ENCODE assay signal across 13 cellular contexts in the genomic region with DNA sequence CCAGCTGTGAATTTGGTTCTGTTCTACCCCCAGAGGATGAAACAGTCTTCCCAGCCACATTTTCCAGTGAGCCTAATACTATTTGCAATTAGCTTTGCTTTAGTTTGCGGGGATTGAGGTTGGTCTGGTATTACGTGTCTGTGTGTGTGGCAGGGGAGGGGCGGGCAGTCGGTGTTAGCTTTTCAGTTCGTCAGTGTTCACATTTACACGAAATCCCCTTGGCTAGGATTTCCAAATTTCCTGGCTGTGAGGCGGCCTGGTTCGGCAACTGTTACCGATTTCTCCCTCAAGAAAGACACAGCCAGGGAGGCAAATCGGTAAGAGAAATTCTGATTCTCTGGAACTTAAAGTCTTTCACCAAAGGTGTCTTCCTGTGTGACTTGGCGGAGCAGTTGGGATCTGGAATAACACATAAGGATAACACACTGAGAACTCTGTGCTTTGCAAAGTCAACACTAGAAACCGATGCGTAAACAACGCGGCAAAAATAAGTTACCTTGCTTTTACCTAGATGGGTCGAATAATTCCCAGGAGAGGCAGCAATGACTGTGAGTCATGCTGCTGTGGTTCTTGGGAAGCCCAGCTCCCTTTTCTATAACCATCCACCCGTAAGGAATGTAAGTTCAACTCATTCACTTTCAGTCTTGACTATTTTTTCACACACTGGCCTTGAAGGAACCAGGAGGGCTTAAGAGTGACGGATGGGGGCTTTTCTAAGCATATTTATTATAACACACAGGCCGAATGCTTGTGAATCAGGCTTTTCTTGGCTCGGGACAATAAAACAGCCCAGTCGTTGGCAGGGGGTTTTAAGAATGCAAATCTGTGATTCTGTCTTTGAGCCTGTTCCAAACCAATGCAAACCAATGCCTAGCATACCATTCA. TPM values are rescaled to one million over a fixed set of nuclear protein-coding genes. Genes with fewer than 3 reads are reported as not detected.
DNase-seq lines count a peak whose midpoint lies in the region; ATAC-seq and TF ChIP-seq lines count a peak whose summit lies in the region.
"Had no signal": no experiment of that assay in that cellular context is flagged by ENCODE, and none has a peak within 500 bp of the region (broad histone marks: within the 10 kb centered on the region; RNA-seq: fewer than 3 reads in every experiment).

No MANE protein-coding gene starts in this region.

- H3K27me3 ChIP-seq in right lobe of liver = no peaks in the 10 kb centered on the region

- no peaks in the 10 kb centered on the region for H3K9me3 ChIP-seq in right lobe of liver

- 64% methylated on average over 14 of the region's 21 CpGs for WGBS in right lobe of liver (ENCODE audit: insufficient coverage, low coverage, low lambda C conversion rate, missing lambda C conversion rate)

- no peaks in the 10 kb centered on the region for H3K4me1 ChIP-seq in right lobe of liver

- H3K36me3 Mint-ChIP-seq in endothelial cell (ENCODE audit: low read depth, unreplicated experiment) (peaks cover 49% of the 10 kb centered on the region), mesothelial cell of epicardium (peaks cover 17% of the 10 kb centered on the region)
- H3K36me3 Mint-ChIP-seq in activated naive CD4-positive, alpha-beta T cell treated with anti-CD3 and anti-CD28 coated beads, Interleukin-2, amount 50 U/mL, for 72 hours = no peaks in the 10 kb centered on the region
- H3K36me3 Mint-ChIP-seq: stimulated activated naive B cell treated with anti-CD40 and anti-IgM and Interleukin-4, amounts not matched to agents 10 μg/mL and 1 μg/mL and 100 μg/mL, for 72 hours had no signal

- H3K36me3 ChIP-seq in right lobe of liver = no peaks in the 10 kb centered on the region

- TF ChIP-seq POLR2A in right lobe of liver (IDR thresholded peaks at IDR 0.05) = no peak

- H3K4me1 Mint-ChIP-seq in endothelial cell (ENCODE audit: unreplicated experiment) (peaks cover 28% of the 10 kb centered on the region), mesothelial cell of epicardium (peaks cover 26% of the 10 kb centered on the region)
- H3K4me1 Mint-ChIP-seq: stimulated activated naive B cell treated with anti-CD40 and anti-IgM and Interleukin-4, amounts not matched to agents 10 μg/mL and 1 μg/mL and 100 μg/mL, for 72 hours had no signal

- ATAC-seq in activated naive CD4-positive, alpha-beta T cell treated with anti-CD3 and anti-CD28 coated beads, Interleukin-2, amount 50 U/mL, for 72 hours = no peak
- no peak for ATAC-seq in Right ventricle myocardium inferior
- no peak for ATAC-seq in right lobe of liver

- H3K9me3 Mint-ChIP-seq in endothelial cell (ENCODE audit: unreplicated experiment) = no peaks in the 10 kb centered on the region
- H3K9me3 Mint-ChIP-seq in mesothelial cell of epicardium = no peaks in the 10 kb centered on the region
- H3K9me3 Mint-ChIP-seq in activated naive CD4-positive, alpha-beta T cell treated with anti-CD3 and anti-CD28 coated beads, Interleukin-2, amount 50 U/mL, for 72 hours = no peaks in the 10 kb centered on the region
- H3K9me3 Mint-ChIP-seq: activated T-helper 1 cell treated with anti-CD3 and anti-CD28 coated beads, Interleukin-12 subunit alpha, Interleukin-12 subunit beta, Interleukin-2, Interleukin-4 antibody, amounts not matched to agents 30 ng/mL and 10 ng/mL and 1 ng/mL, durations not matched to agents 14 hours and 24 hours and 36 hours; stimulated activated naive B cell treated with anti-CD40 and anti-IgM and Interleukin-4, amounts not matched to agents 10 μg/mL and 1 μg/mL and 100 μg/mL, for 72 hours; T-helper 1 cell treated with Interleukin-12 subunit alpha and Interleukin-12 subunit beta and Interleukin-4 antibody, amounts not matched to agents 30 μg/mL and 1 μg/mL, for 36 hours had no signal

- intact Hi-C loops in Right ventricle myocardium inferior (cut with DNase I) = loop anchor here (2.0 kb wide), 1 partner anchor 18 kb away; no protein-coding TSS in a partner anchor
- intact Hi-C loops in right lobe of liver (cut with DNase I) = no loop called here

- no peak overlapping the region for H3K4me3 ChIP-seq in right lobe of liver
- H3K4me3 ChIP-seq: lung had no signal

- H3K4me3 Mint-ChIP-seq in endothelial cell (ENCODE audit: unreplicated experiment) = no peak overlapping the region
- no peak overlapping the region for H3K4me3 Mint-ChIP-seq in mesothelial cell of epicardium
- H3K4me3 Mint-ChIP-seq: activated T-helper 1 cell treated with anti-CD3 and anti-CD28 coated beads, Interleukin-12 subunit alpha, Interleukin-12 subunit beta, Interleukin-2, Interleukin-4 antibody, amounts not matched to agents 30 ng/mL and 10 ng/mL and 1 ng/mL, durations not matched to agents 14 hours and 24 hours and 36 hours; stimulated activated naive B cell treated with anti-CD40 and anti-IgM and Interleukin-4, amounts not matched to agents 10 μg/mL and 1 μg/mL and 100 μg/mL, for 72 hours; T-helper 1 cell treated with Interleukin-12 subunit alpha and Interleukin-12 subunit beta and Interleukin-4 antibody, amounts not matched to agents 30 μg/mL and 1 μg/mL, for 36 hours had no signal

- DNase-seq in AG08395 (ENCODE audit: low spot score) (peak; percentile 24), NCI-H526 treated with DMSO at 0.1 percent for 48 hours (lab: John Stamatoyannopoulos, UW) (peak; percentile 40), endothelial cell (ENCODE audit: low spot score) (no peak), mesothelial cell of epicardium (ENCODE audit: low spot score in 2 of 2, unreplicated experiment in 2 of 2) (no peak), Right ventricle myocardium inferior (ENCODE audit: missing footprints) (no peak), right lobe of liver (no peak)
- no peak for DNase-seq in activated naive CD4-positive, alpha-beta T cell treated with anti-CD3 and anti-CD28 coated beads, Interleukin-2, amount 50 U/mL, for 72 hours (ENCODE audit: low spot score in 2 of 2)
- no peak for DNase-seq in stimulated activated CD8-positive, alpha-beta memory T cell treated with anti-CD3 and anti-CD28 coated beads, Interleukin-4, amount 100 ng/mL, for 48 hours
- DNase-seq: stimulated activated CD4-positive, alpha-beta T cell treated with anti-CD3 and anti-CD28 coated beads, Interleukin-12 subunit alpha, Interleukin-12 subunit beta, amount 100 ng/mL, for 4 hours; stimulated activated naive B cell treated with anti-CD40 and anti-IgM and Interleukin-4, amounts not matched to agents 10 μg/mL and 1 μg/mL and 100 μg/mL, for 72 hours had no signal

- TF ChIP-seq CTCF in endothelial cell (IDR thresholded peaks at IDR 0.05; ENCODE audit: unreplicated experiment) = no peak
- TF ChIP-seq CTCF in mesothelial cell of epicardium (IDR thresholded peaks at IDR 0.05; ENCODE audit: unreplicated experiment) = no peak
- TF ChIP-seq CTCF in right lobe of liver (IDR thresholded peaks at IDR 0.05) = no peak

- no peak overlapping the region for H3K27ac ChIP-seq in right lobe of liver

- H3K27me3 Mint-ChIP-seq in endothelial cell (ENCODE audit: unreplicated experiment) (no peaks in the 10 kb centered on the region), mesothelial cell of epicardium (ENCODE audit: low read depth) (no peaks in the 10 kb centered on the region)
- H3K27me3 Mint-ChIP-seq: stimulated activated naive B cell treated with anti-CD40 and anti-IgM and Interleukin-4, amounts not matched to agents 10 μg/mL and 1 μg/mL and 100 μg/mL, for 72 hours had no signal

- H3K27ac Mint-ChIP-seq in endothelial cell (ENCODE audit: unreplicated experiment) = peak overlapping the region; percentile 18
- H3K27ac Mint-ChIP-seq in mesothelial cell of epicardium = peak overlapping the region; percentile 80
- no peak overlapping the region for H3K27ac Mint-ChIP-seq in activated naive CD4-positive, alpha-beta T cell treated with anti-CD3 and anti-CD28 coated beads, Interleukin-2, amount 50 U/mL, for 72 hours
- H3K27ac Mint-ChIP-seq: activated T-helper 1 cell treated with anti-CD3 and anti-CD28 coated beads, Interleukin-12 subunit alpha, Interleukin-12 subunit beta, Interleukin-2, Interleukin-4 antibody, amounts not matched to agents 30 ng/mL and 10 ng/mL and 1 ng/mL, durations not matched to agents 14 hours and 24 hours and 36 hours; stimulated activated naive B cell treated with anti-CD40 and anti-IgM and Interleukin-4, amounts not matched to agents 10 μg/mL and 1 μg/mL and 100 μg/mL, for 72 hours; T-helper 1 cell treated with Interleukin-12 subunit alpha and Interleukin-12 subunit beta and Interleukin-4 antibody, amounts not matched to agents 30 μg/mL and 1 μg/mL, for 36 hours had no signal

RNA-seq across cellular contexts. Expression of a gene that starts 24.3 kb away (rescaled TPM):
- 140 TPM for total RNA-seq in endothelial cell (ENCODE audit: unreplicated experiment)
- 31.3 to 36.5 TPM (median 34.2 TPM) in 3 replicates for total RNA-seq in mesothelial cell of epicardium
- under 1 TPM; 0.37 to 0.59 TPM for total RNA-seq in activated naive CD4-positive, alpha-beta T cell treated with anti-CD3 and anti-CD28 coated beads, Interleukin-2, amount 50 U/mL, for 72 hours
- total RNA-seq in Right ventricle myocardium inferior = 90.0 TPM
- total RNA-seq in right lobe of liver = 10 to 100 TPM in 1 of 6 experiments, 1 to 10 TPM in 5; 2.6 to 20.8 (median 5.1) TPM
- total RNA-seq: activated T-helper 1 cell treated with anti-CD3 and anti-CD28 coated beads, Interleukin-12 subunit alpha, Interleukin-12 subunit beta, Interleukin-2, Interleukin-4 antibody, amounts not matched to agents 30 ng/mL and 10 ng/mL and 1 ng/mL, durations not matched to agents 14 hours and 24 hours and 36 hours had no signal

Comparison
In these comparisons a context has a peak if more than half of its experiments do, and no peak if none do; other contexts are left out.
1. DNase-seq: peak in AG08395 (single experiment) and NCI-H526 treated with DMSO at 0.1 percent for 48 hours (single experiment); none in endothelial cell (single experiment), mesothelial cell of epicardium (0 of 2), activated naive CD4-positive, alpha-beta T cell treated with anti-CD3 and anti-CD28 coated beads, Interleukin-2, amount 50 U/mL, for 72 hours (0 of 2), stimulated activated CD8-positive, alpha-beta memory T cell treated with anti-CD3 and anti-CD28 coated beads, Interleukin-4, amount 100 ng/mL, for 48 hours (single experiment), Right ventricle myocardium inferior (single experiment) and right lobe of liver (0 of 3).
2. H3K27ac Mint-ChIP-seq: peak in endothelial cell (single experiment) and mesothelial cell of epicardium (single experiment); none in activated naive CD4-positive, alpha-beta T cell treated with anti-CD3 and anti-CD28 coated beads, Interleukin-2, amount 50 U/mL, for 72 hours (0 of 2).